ENCODE assay signal across 10 cellular contexts in genomic region chr12:100716949-100717732, GRCh38.
DNase-seq lines count a peak whose midpoint lies in the region; ATAC-seq and TF ChIP-seq lines count a peak whose summit lies in the region.
"Had no signal": no experiment of that assay in that cellular context is flagged by ENCODE, and none has a peak within 500 bp of the region (broad histone marks: within the 10 kb centered on the region; RNA-seq: fewer than 3 reads in every experiment).

No MANE protein-coding gene starts in this region.

- no peak for TF ChIP-seq CTCF in OCI-LY7 (conservative IDR thresholded peaks at IDR 0.05; ENCODE audit: low read length)

- CTCF ChIA-PET in OCI-LY7 (lab: Charles Lee; ENCODE audit: unreplicated experiment): no interaction called here

- no peaks in the 10 kb centered on the region for H3K9me3 Mint-ChIP-seq in activated CD4-positive, alpha-beta T cell treated with anti-CD3 and anti-CD28 coated beads, Interleukin-2, amount 10 ng/mL, durations not matched to agents 24 days and 14 days
- H3K9me3 Mint-ChIP-seq: naive B cell had no signal

- H3K9ac ChIP-seq in ES-I3 (ENCODE audit: low read depth, low read length): peak overlapping the region; percentile 71

- H3K79me2 ChIP-seq in OCI-LY7 (ENCODE audit: insufficient read depth, low read depth, low read length): no peaks in the 10 kb centered on the region

- H2AFZ ChIP-seq in OCI-LY7 (ENCODE audit: low read length): no peak overlapping the region

- intact Hi-C loops in left ventricle myocardium superior (cut with micrococcal nuclease): no loop called here
- intact Hi-C loops in activated CD4-positive, alpha-beta T cell treated with anti-CD3 and anti-CD28 coated beads, Interleukin-2, amount 10 ng/mL, durations not matched to agents 24 days and 14 days (cut with micrococcal nuclease): no loop called here
- intact Hi-C loops in OCI-LY7 (cut with micrococcal nuclease; ENCODE audit: unreplicated experiment): no loop called here

- no peak overlapping the region for H3K4me3 Mint-ChIP-seq in activated CD4-positive, alpha-beta T cell treated with anti-CD3 and anti-CD28 coated beads, Interleukin-2, amount 10 ng/mL, durations not matched to agents 24 days and 14 days

- POLR2A ChIA-PET in OCI-LY7 (lab: Charles Lee): no interaction called here

- H3K36me3 ChIP-seq in ES-I3 (ENCODE audit: insufficient read depth, low read length) (no peaks in the 10 kb centered on the region), OCI-LY7 (ENCODE audit: insufficient read depth, low read length) (no peaks in the 10 kb centered on the region)

- H3K27me3 Mint-ChIP-seq in activated CD4-positive, alpha-beta T cell treated with anti-CD3 and anti-CD28 coated beads, Interleukin-2, amount 10 ng/mL, durations not matched to agents 24 days and 14 days: peaks cover 58% of the 10 kb centered on the region

- peak; percentile 17 for ATAC-seq in left ventricle myocardium superior
- ATAC-seq in GM19023 (IDR thresholded peaks at IDR 0.05; ENCODE audit: unreplicated experiment): no peak

- no peaks in the 10 kb centered on the region for H3K9me2 ChIP-seq in OCI-LY7 (ENCODE audit: insufficient read depth, low read length)

- H3K4me1 ChIP-seq in ES-I3 (ENCODE audit: insufficient read depth, low read length): peaks cover 8% of the 10 kb centered on the region; the same call in 1 of the 2 replicates
- no peaks in the 10 kb centered on the region for H3K4me1 ChIP-seq in OCI-LY7 (ENCODE audit: insufficient read depth, low read length, poor library complexity, severe bottlenecking)

- H3K9me3 ChIP-seq in ES-I3 (ENCODE audit: control insufficient read depth, insufficient read depth, low read length) (no peaks in the 10 kb centered on the region), OCI-LY7 (ENCODE audit: low read length) (no peaks in the 10 kb centered on the region)

- H3K4me2 ChIP-seq in OCI-LY7 (ENCODE audit: low read length): no peak overlapping the region

- no TSS peak for BruUV-seq in OCI-LY7 (replicated peaks; lab: Mats Ljungman, UMichigan)

- no peaks in the 10 kb centered on the region for H3K36me3 Mint-ChIP-seq in activated CD4-positive, alpha-beta T cell treated with anti-CD3 and anti-CD28 coated beads, Interleukin-2, amount 10 ng/mL, durations not matched to agents 24 days and 14 days (ENCODE audit: low read depth)
- H3K36me3 Mint-ChIP-seq: naive B cell had no signal

- H3K27ac ChIP-seq in OCI-LY7 (ENCODE audit: low read depth, low read length, poor library complexity, severe bottlenecking): no peak overlapping the region

- no peaks in the 10 kb centered on the region for H4K20me1 ChIP-seq in OCI-LY7 (ENCODE audit: insufficient read depth, low read length)

- no peaks in the 10 kb centered on the region for H3K4me1 Mint-ChIP-seq in activated CD4-positive, alpha-beta T cell treated with anti-CD3 and anti-CD28 coated beads, Interleukin-2, amount 10 ng/mL, durations not matched to agents 24 days and 14 days

- in situ Hi-C loops in SK-MEL-5 (cut with HindIII; ENCODE audit: low pct_unique_long_range_greater_than_20kb, low sequenced_read_pairs): no loop called here

- DNase-seq in SK-MEL-5 (ENCODE audit: low read depth, low spot score): peak; percentile 42
- no peak for DNase-seq in left ventricle myocardium superior
- no peak for DNase-seq in skeletal muscle cell (ENCODE audit: low read depth)
- DNase-seq in activated CD4-positive, alpha-beta T cell treated with anti-CD3 and anti-CD28 coated beads, Interleukin-2, amount 10 ng/mL, durations not matched to agents 24 days and 14 days: no peak
- no peak for DNase-seq in foreskin melanocyte
- no peak for DNase-seq in OCI-LY7 (ENCODE audit: low spot score)
- DNase-seq: activated T-cell treated with anti-CD3 and anti-CD28 coated beads, Interleukin-2, amount 50 U/mL, for 1 hour; naive B cell had no signal

- H3K4me3 ChIP-seq in skeletal muscle cell (ENCODE audit: low read depth, low read length) (peak overlapping the region; percentile 48), OCI-LY7 (ENCODE audit: low read depth, low read length, poor library complexity, severe bottlenecking) (no peak overlapping the region)

- no peak overlapping the region for H3K27ac Mint-ChIP-seq in activated CD4-positive, alpha-beta T cell treated with anti-CD3 and anti-CD28 coated beads, Interleukin-2, amount 10 ng/mL, durations not matched to agents 24 days and 14 days
- H3K27ac Mint-ChIP-seq: naive B cell had no signal
